Comparison of ENCODE assay signal across 12 cellular contexts in the genomic region with DNA sequence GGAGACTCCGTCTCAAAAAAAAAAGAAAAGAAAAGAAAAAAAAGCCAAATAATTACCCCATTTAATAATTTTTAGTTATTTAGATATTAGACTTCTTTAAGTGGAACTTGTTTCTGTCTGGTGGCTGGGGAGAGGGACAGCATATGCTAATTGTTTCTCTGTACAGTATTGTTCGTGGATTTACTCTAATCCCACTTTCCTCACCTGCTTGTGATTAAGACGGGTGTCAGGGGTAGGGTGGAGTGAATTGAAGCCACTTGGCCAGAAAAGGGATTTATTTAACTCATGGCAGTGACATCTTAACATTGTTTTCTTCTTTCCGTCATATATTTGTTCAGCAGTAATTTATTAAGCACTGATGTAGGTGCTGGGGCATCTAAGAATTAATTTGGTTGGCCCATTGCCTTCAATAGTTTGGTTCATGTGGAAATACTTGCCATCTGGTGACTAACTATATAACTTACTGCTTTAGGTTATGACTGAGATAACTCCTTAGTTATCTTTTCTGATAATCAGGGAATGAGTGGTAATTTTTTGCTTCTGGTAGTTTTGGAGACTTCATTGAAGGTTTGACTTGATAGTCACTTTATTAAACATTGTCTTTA. TPM values are rescaled to one million over a fixed set of nuclear protein-coding genes. Genes with fewer than 3 reads are reported as not detected.
DNase-seq lines count a peak whose midpoint lies in the region; ATAC-seq, FAIRE-seq and TF ChIP-seq lines count a peak whose summit lies in the region.
"Had no signal": no experiment of that assay in that cellular context is flagged by ENCODE, and none has a peak within 500 bp of the region (broad histone marks: within the 10 kb centered on the region; RNA-seq: fewer than 3 reads in every experiment).

No MANE protein-coding gene starts in this region.

- H3K27ac Mint-ChIP-seq in T-cell: peak overlapping the region; percentile 81 to 88

- ATAC-seq in SK-N-SH treated with all-trans-retinoic acid at 6 μM for 48 hours: no peak
- no peak for ATAC-seq in T-cell (replicated peaks in 1 of 4)
- no peak for ATAC-seq in HG02623 (IDR thresholded peaks at IDR 0.05; ENCODE audit: unreplicated experiment)
- ATAC-seq in GM21390 (IDR thresholded peaks at IDR 0.05; ENCODE audit: unreplicated experiment): no peak

- H3K4me3 Mint-ChIP-seq in T-cell: peak overlapping the region; percentile 52 to 65 (median 63)

- no peak for TF ChIP-seq CTCF in SK-N-SH (IDR thresholded peaks at IDR 0.05)

- no peaks in the 10 kb centered on the region for H3K9me2 ChIP-seq in SK-N-SH

- CTCF ChIA-PET in SK-N-SH (lab: Yijun Ruan, JAX) (no interaction called here), T-cell (lab: Charles Lee) (no interaction called here)

- peaks cover 11% of the 10 kb centered on the region for H3F3A ChIP-seq in SK-N-SH (replicated peaks; ENCODE audit: insufficient read depth)

- no peak overlapping the region for H3K9ac ChIP-seq in SK-N-SH

- no peak for TF ChIP-seq RAD21 in SK-N-SH (IDR thresholded peaks at IDR 0.05; ENCODE audit: low read length)

- H3K27ac ChIP-seq in SK-N-SH (ENCODE audit: low read depth in 2 of 2, low read length in 1 of 2) (peak overlapping the region in 1 of 2 experiments; percentile 78; a peak in 2 of 4 replicates), small intestine (ENCODE audit: low read depth in 1 of 2, low read length in 1 of 2) (peak overlapping the region; percentile 42 to 81)

- no peaks in the 10 kb centered on the region for H3K36me3 ChIP-seq in SK-N-SH (replicated peaks in 1 of 2; ENCODE audit: control insufficient read depth in 1 of 2, insufficient read depth in 2 of 2, low read length in 1 of 2)
- no peaks in the 10 kb centered on the region for H3K36me3 ChIP-seq in small intestine (ENCODE audit: control insufficient read depth in 2 of 2, insufficient read depth in 2 of 2, low read length in 2 of 2)

- WGBS in SK-N-SH (ENCODE audit: low lambda C conversion rate): 75% methylated on average over 4 of the region's 4 CpGs
- 36 to 67% (median 54%) methylated on average over 4 of the region's 4 CpGs for WGBS in small intestine, 3 donors

- H3K27me3 Mint-ChIP-seq in T-cell: no peaks in the 10 kb centered on the region

- TF ChIP-seq EP300 in SK-N-SH (IDR thresholded peaks at IDR 0.05; ENCODE audit: borderline replicate concordance in 1 of 2, low read depth in 1 of 2, low read length in 1 of 2): no peak

- H2AFZ ChIP-seq in SK-N-SH (ENCODE audit: low read depth): no peak overlapping the region

- POLR2A ChIA-PET in SK-N-SH (lab: Yijun Ruan, JAX): no interaction called here
- POLR2A ChIA-PET in T-cell (lab: Charles Lee): no interaction called here

- H3K79me2 ChIP-seq in SK-N-SH (ENCODE audit: insufficient read depth): peaks cover 90% of the 10 kb centered on the region

- peaks cover 74 to 79% (median 76%) of the 10 kb centered on the region in 3 donors for H3K4me1 Mint-ChIP-seq in T-cell

- FAIRE-seq in small intestine (lab: Jason Lieb, UNC): no peak
- FAIRE-seq: A204.1, H1 had no signal

- H3K4me1 ChIP-seq in SK-N-SH (ENCODE audit: control insufficient read depth in 1 of 2, insufficient read depth in 2 of 2, low read depth in 1 of 2, low read length in 1 of 2): peaks cover 3 to 7% of the 10 kb centered on the region in 2 experiments; a peak in 3 of 4 replicates
- peaks cover 12 to 22% of the 10 kb centered on the region in 2 donors for H3K4me1 ChIP-seq in small intestine (ENCODE audit: control insufficient read depth in 2 of 2, insufficient read depth in 1 of 2, low read depth in 1 of 2, low read length in 1 of 2)

- H3K9me3 ChIP-seq in SK-N-SH (no peaks in the 10 kb centered on the region), small intestine (ENCODE audit: control insufficient read depth, low read depth) (no peaks in the 10 kb centered on the region)

- H4K20me1 ChIP-seq in SK-N-SH (ENCODE audit: insufficient read depth): peaks cover 31% of the 10 kb centered on the region

- peaks cover 18% of the 10 kb centered on the region for H3K36me3 Mint-ChIP-seq in T-cell

- H3K4me3 ChIP-seq in SK-N-SH (ENCODE audit: low read depth in 2 of 2, low read length in 1 of 2): no peak overlapping the region
- H3K4me3 ChIP-seq in small intestine (ENCODE audit: low read depth in 1 of 2, low read length in 2 of 2): no peak overlapping the region

- H3K27me3 ChIP-seq in SK-N-SH (ENCODE audit: insufficient read depth): no peaks in the 10 kb centered on the region
- H3K27me3 ChIP-seq in small intestine (ENCODE audit: control insufficient read depth in 2 of 2, insufficient read depth in 2 of 2, low read length in 2 of 2): no peaks in the 10 kb centered on the region

- DNase-seq in SK-N-SH: no peak
- no peak for DNase-seq in T-cell
- peak; percentile 50 for DNase-seq in fibroblast of gingiva (ENCODE audit: low read depth)
- DNase-seq in small intestine: peak; percentile 11
- DNase-seq in KG1 (lab: John Stamatoyannopoulos, UW): no peak
- DNase-seq: activated CD4-positive, alpha-beta T cell treated with anti-CD3 and anti-CD28 coated beads, Interleukin-2, amount 50 U/mL, for 48 hours; NK-92 treated with Interleukin-12 subunit alpha and Interleukin-12 subunit beta, amount 100 ng/mL, for 24 hours had no signal

- H3K9me3 Mint-ChIP-seq in T-cell: no peaks in the 10 kb centered on the region

- peak overlapping the region; percentile 66; the same call in 1 of the 2 replicates for H3K4me2 ChIP-seq in SK-N-SH

TF ChIP-seq in SK-N-SH, 30 proteins besides CTCF, POLR2A, EP300 and RAD21 (continues in another document):
- TF ChIP-seq MXI1 (IDR thresholded peaks at IDR 0.05; ENCODE audit: low read depth, low read length) (no peak), CHD2 (IDR thresholded peaks at IDR 0.05; ENCODE audit: low read length, partially characterized antibody) (no peak), RFX5 (IDR thresholded peaks at IDR 0.05; ENCODE audit: low read length) (no peak), RCOR1 (IDR thresholded peaks at IDR 0.05; ENCODE audit: low read length) (no peak)
- TF ChIP-seq, protein P1, sequence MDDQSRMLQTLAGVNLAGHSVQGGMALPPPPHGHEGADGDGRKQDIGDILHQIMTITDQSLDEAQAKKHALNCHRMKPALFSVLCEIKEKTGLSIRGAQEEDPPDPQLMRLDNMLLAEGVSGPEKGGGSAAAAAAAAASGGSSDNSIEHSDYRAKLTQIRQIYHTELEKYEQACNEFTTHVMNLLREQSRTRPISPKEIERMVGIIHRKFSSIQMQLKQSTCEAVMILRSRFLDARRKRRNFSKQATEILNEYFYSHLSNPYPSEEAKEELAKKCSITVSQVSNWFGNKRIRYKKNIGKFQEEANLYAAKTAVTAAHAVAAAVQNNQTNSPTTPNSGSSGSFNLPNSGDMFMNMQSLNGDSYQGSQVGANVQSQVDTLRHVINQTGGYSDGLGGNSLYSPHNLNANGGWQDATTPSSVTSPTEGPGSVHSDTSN (IDR thresholded peaks at IDR 0.05): no peak

TF ChIP-seq in SK-N-SH treated with all-trans-retinoic acid at 6 μM for 48 hours, 23 proteins besides CTCF, POLR2A, EP300 and RAD21:
- TF ChIP-seq ZNF8 (CRISPR knock-in tag; IDR thresholded peaks at IDR 0.05) (no peak), CSDC2 (CRISPR knock-in tag; IDR thresholded peaks at IDR 0.05) (no peak), ZC3H10 (CRISPR knock-in tag; IDR thresholded peaks at IDR 0.05) (no peak)
- TF ChIP-seq, protein P2, sequence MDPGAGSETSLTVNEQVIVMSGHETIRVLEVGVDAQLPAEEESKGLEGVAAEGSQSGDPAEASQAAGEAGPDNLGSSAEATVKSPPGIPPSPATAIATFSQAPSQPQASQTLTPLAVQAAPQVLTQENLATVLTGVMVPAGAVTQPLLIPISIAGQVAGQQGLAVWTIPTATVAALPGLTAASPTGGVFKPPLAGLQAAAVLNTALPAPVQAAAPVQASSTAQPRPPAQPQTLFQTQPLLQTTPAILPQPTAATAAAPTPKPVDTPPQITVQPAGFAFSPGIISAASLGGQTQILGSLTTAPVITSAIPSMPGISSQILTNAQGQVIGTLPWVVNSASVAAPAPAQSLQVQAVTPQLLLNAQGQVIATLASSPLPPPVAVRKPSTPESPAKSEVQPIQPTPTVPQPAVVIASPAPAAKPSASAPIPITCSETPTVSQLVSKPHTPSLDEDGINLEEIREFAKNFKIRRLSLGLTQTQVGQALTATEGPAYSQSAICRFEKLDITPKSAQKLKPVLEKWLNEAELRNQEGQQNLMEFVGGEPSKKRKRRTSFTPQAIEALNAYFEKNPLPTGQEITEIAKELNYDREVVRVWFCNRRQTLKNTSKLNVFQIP (CRISPR knock-in tag; IDR thresholded peaks at IDR 0.05; ENCODE audit: borderline replicate concordance, low read depth): no peak

RNA-seq across cellular contexts. Expression of a gene that starts 4.6 kb away (rescaled TPM):
- polyA plus RNA-seq in SK-N-SH (2012; rRNA removed): 1.2 and 1.5 TPM in 2 replicates
- polyA plus RNA-seq in SK-N-SH (2012; cell fraction: cytosol; rRNA removed): 0.84 and 1.00 TPM in 2 replicates
- 2.6 and 5.5 TPM in 2 replicates for polyA plus RNA-seq in SK-N-SH (2012; cell fraction: nucleus; rRNA removed)
- 100 to 1,000 TPM; 122 to 173 (median 143) TPM for total RNA-seq in T-cell
- 1 to 10 TPM; 2.2 to 9.6 (median 3.5) TPM for polyA plus RNA-seq in small intestine

Comparison
In these comparisons a context has a peak if more than half of its experiments do, and no peak if none do; other contexts are left out.
1. DNase-seq: peak in fibroblast of gingiva (single experiment) and small intestine (single experiment); none in SK-N-SH (single experiment), T-cell (0 of 34) and KG1 (single experiment).